ENCODE assay signal across 3 cellular contexts in genomic region chr12:114912811-114913210, GRCh38.
"Had no signal": no experiment of that assay in that cellular context is flagged by ENCODE, and none has a peak within 500 bp of the region (broad histone marks: within the 10 kb centered on the region; RNA-seq: fewer than 3 reads in every experiment).

No MANE protein-coding gene starts in this region.

- DNase-seq: GDM1, GF-D8 had no signal

- H3K4me3 ChIP-seq: GM12878 had no signal
